22 cellular contexts compared by ENCODE assay signal in the genomic region with DNA sequence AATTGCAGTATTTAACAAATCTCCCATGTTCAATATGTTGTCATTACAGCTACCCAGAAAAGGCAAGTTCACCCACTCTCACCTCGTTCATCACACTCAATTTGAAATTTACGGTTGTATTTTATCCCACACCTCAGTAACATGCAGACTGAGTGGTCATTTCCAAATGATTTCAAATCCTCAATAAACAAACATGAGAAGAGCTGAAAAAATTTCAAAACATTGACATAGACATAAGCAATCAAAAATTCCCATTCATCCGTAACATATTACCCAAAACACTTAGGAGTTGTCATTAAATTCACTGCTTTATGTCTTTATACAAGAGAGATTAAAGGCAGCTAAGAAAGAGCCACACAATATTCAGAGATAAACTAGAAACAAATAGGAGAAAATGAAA.
DNase-seq lines count a peak whose midpoint lies in the region; FAIRE-seq and TF ChIP-seq lines count a peak whose summit lies in the region.
"Had no signal": no experiment of that assay in that cellular context is flagged by ENCODE, and none has a peak within 500 bp of the region (broad histone marks: within the 10 kb centered on the region; RNA-seq: fewer than 3 reads in every experiment).

No MANE protein-coding gene starts in this region.

- DNase-seq in NCI-H1417 (lab: John Stamatoyannopoulos, UW) (peak in 2 of 3 experiments; percentile 24 to 34), NCI-H1417 treated with DMSO at 0.1 percent for 48 hours (lab: John Stamatoyannopoulos, UW) (no peak), GM12892 (ENCODE audit: insufficient read length) (no peak), NCI-H69 (lab: John Stamatoyannopoulos, UW) (peak; percentile 22), ACHN (no peak), NCI-H1105 (lab: John Stamatoyannopoulos, UW) (no peak), ecto neural progenitor cell (ENCODE audit: low spot score) (no peak)
- DNase-seq: 8988T; Caco-2; CD4-positive, CD25-positive, alpha-beta regulatory T cell; CD8-positive, alpha-beta T cell; DMS153; DMS79 treated with DMSO at 0.1 percent for 48 hours; GF-D8; GM23248; H7; HCEC 1CT; HFFc6 had no signal

- FAIRE-seq in GM12892 (lab: Jason Lieb, UNC), result peak; percentile 42
- FAIRE-seq: A549, GM12891, GM19239, H1 had no signal

- in situ Hi-C loops in ACHN (cut with HindIII; ENCODE audit: low pct_ligation_motif_present, low pct_unique_long_range_greater_than_20kb, low sequenced_read_pairs), result no loop called here

- no peak for TF ChIP-seq POLR2A in GM12892 (IDR thresholded peaks at IDR 0.05; ENCODE audit: low read depth, low read length)

Comparison
In these comparisons a context has a peak if more than half of its experiments do, and no peak if none do; other contexts are left out.
1. DNase-seq: peak in NCI-H1417 (2 of 3) and NCI-H69 (single experiment); none in NCI-H1417 treated with DMSO at 0.1 percent for 48 hours (single experiment), GM12892 (single experiment), ACHN (single experiment), NCI-H1105 (single experiment) and ecto neural progenitor cell (single experiment).